Comparison of ENCODE assay signal across 16 cellular contexts in genomic region chr18:62964432-62964831, GRCh38.
DNase-seq lines count a peak whose midpoint lies in the region; ATAC-seq and TF ChIP-seq lines count a peak whose summit lies in the region.
"Had no signal": no experiment of that assay in that cellular context is flagged by ENCODE, and none has a peak within 500 bp of the region (broad histone marks: within the 10 kb centered on the region; RNA-seq: fewer than 3 reads in every experiment).

No MANE protein-coding gene starts in this region.

- TF ChIP-seq CTCF in progenitor cell of endocrine pancreas (IDR thresholded peaks at IDR 0.05; ENCODE audit: unreplicated experiment): no peak
- no peak for TF ChIP-seq CTCF in glutamatergic neuron (IDR thresholded peaks at IDR 0.05; ENCODE audit: partially characterized antibody, unreplicated experiment)

- H3K9me3 Mint-ChIP-seq in progenitor cell of endocrine pancreas (ENCODE audit: low read depth) (peaks cover 5% of the 10 kb centered on the region), glutamatergic neuron (ENCODE audit: unreplicated experiment) (no peaks in the 10 kb centered on the region)
- H3K9me3 Mint-ChIP-seq: CD4-positive, alpha-beta T cell had no signal

- H3K27ac Mint-ChIP-seq in progenitor cell of endocrine pancreas (peak overlapping the region; percentile 62), glutamatergic neuron (ENCODE audit: unreplicated experiment) (no peak overlapping the region)
- H3K27ac Mint-ChIP-seq: CD4-positive, alpha-beta T cell had no signal

- ATAC-seq in left colon (peak; percentile 94), SK-N-SH treated with all-trans-retinoic acid at 6 μM for 48 hours (no peak), HG02852 (IDR thresholded peaks at IDR 0.05; ENCODE audit: unreplicated experiment) (no peak), HG03571 (IDR thresholded peaks at IDR 0.05; ENCODE audit: unreplicated experiment) (no peak)

- DNase-seq in Ammon's horn (ENCODE audit: low spot score): peak; percentile 75
- DNase-seq in caudate nucleus (lab: John Stamatoyannopoulos, UW): peak in 3 of 61 donors; percentile 26 to 31 (median 29)
- DNase-seq in left colon: no peak
- DNase-seq in progenitor cell of endocrine pancreas (ENCODE audit: low spot score, unreplicated experiment): no peak
- no peak for DNase-seq in glutamatergic neuron
- DNase-seq: BE2C; CD4-positive, alpha-beta T cell; DMS79 treated with DMSO at 0.1 percent for 48 hours; KG1; NCI-H1436; NCI-H2029 treated with DMSO at 0.1 percent for 48 hours; NCI-H748 treated with DMSO at 0.1 percent for 48 hours had no signal

- intact Hi-C loops in left colon (cut with DNase I, micrococcal nuclease): no loop called here

- H3K4me1 Mint-ChIP-seq in progenitor cell of endocrine pancreas (ENCODE audit: low read depth): peaks cover 25% of the 10 kb centered on the region
- H3K4me1 Mint-ChIP-seq in glutamatergic neuron (ENCODE audit: low read depth, unreplicated experiment): peaks cover 10% of the 10 kb centered on the region

- H3K36me3 Mint-ChIP-seq in progenitor cell of endocrine pancreas (ENCODE audit: insufficient read depth): peaks cover 19% of the 10 kb centered on the region
- no peaks in the 10 kb centered on the region for H3K36me3 Mint-ChIP-seq in glutamatergic neuron (ENCODE audit: unreplicated experiment)

- H3K4me3 Mint-ChIP-seq in progenitor cell of endocrine pancreas (ENCODE audit: low read depth): no peak overlapping the region
- no peak overlapping the region for H3K4me3 Mint-ChIP-seq in glutamatergic neuron (ENCODE audit: unreplicated experiment)
- H3K4me3 Mint-ChIP-seq: CD4-positive, alpha-beta T cell had no signal

- peak overlapping the region; percentile 92 for H3K27ac ChIP-seq in caudate nucleus (ENCODE audit: low read depth, low read length)
- H3K27ac ChIP-seq: 22Rv1 had no signal

- no peaks in the 10 kb centered on the region for H3K27me3 Mint-ChIP-seq in progenitor cell of endocrine pancreas
- H3K27me3 Mint-ChIP-seq in glutamatergic neuron (ENCODE audit: unreplicated experiment): no peaks in the 10 kb centered on the region
- H3K27me3 Mint-ChIP-seq: CD4-positive, alpha-beta T cell had no signal

TF ChIP-seq in SK-N-SH treated with all-trans-retinoic acid at 6 μM for 48 hours, 23 proteins besides CTCF, POLR2A, EP300 and RAD21:
- TF ChIP-seq CSDC2 (CRISPR knock-in tag; IDR thresholded peaks at IDR 0.05): no peak
- TF ChIP-seq ESRRG (CRISPR knock-in tag; IDR thresholded peaks at IDR 0.05): no peak
- TF ChIP-seq BACH2 (CRISPR knock-in tag; IDR thresholded peaks at IDR 0.05; ENCODE audit: borderline replicate concordance): no peak
- no peak for TF ChIP-seq ZNF565 (CRISPR knock-in tag; conservative IDR thresholded peaks at IDR 0.05; ENCODE audit: low read depth)
- no peak for TF ChIP-seq SNAI2 (CRISPR knock-in tag; IDR thresholded peaks at IDR 0.05)
- no peak for TF ChIP-seq GLIS3 (CRISPR knock-in tag; IDR thresholded peaks at IDR 0.05)
- no peak for TF ChIP-seq PATZ1 (CRISPR knock-in tag; IDR thresholded peaks at IDR 0.05; ENCODE audit: borderline replicate concordance)
- no peak for TF ChIP-seq PPARA (CRISPR knock-in tag; IDR thresholded peaks at IDR 0.05; ENCODE audit: borderline replicate concordance)
- no peak for TF ChIP-seq TSHZ2 (CRISPR knock-in tag; IDR thresholded peaks at IDR 0.05)
- TF ChIP-seq ZNF8 (CRISPR knock-in tag; IDR thresholded peaks at IDR 0.05): no peak
- no peak for TF ChIP-seq CSRNP3 (CRISPR knock-in tag; IDR thresholded peaks at IDR 0.05)
- TF ChIP-seq ARNTL (CRISPR knock-in tag; IDR thresholded peaks at IDR 0.05; ENCODE audit: borderline replicate concordance, low read depth): no peak
- TF ChIP-seq ISL1 (CRISPR knock-in tag; IDR thresholded peaks at IDR 0.05): no peak
- TF ChIP-seq OSR1 (CRISPR knock-in tag; IDR thresholded peaks at IDR 0.05): no peak
TF ChIP-seq in SK-N-SH treated with all-trans-retinoic acid at 6 μM for 48 hours: peak in this region for 0.
